Comparison of ENCODE assay signal across 25 cellular contexts in the genomic region with DNA sequence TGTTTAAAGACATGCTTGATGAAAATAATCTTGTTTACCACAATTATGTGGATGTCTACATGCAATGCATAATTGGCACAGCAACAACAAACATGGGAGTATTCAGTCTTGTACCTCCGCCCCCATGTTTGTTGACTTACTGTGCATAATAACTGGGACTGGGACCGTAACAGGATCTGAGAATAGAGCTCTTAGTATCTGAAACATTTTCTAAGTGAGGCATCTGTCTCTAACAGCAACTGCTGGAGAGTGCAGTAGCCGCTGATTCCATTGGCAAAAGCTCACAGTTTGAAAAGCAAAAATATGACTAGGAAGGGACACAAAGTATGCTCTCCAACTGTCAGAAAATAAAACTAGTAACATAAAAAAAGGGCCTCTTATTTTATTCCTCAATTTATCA.
A peak's percentile ranks its signal among the peaks of the same experiment; 100 is the strongest.
DNase-seq lines count a peak whose midpoint lies in the region; ATAC-seq, FAIRE-seq and TF ChIP-seq lines count a peak whose summit lies in the region.
"Had no signal": no experiment of that assay in that cellular context is flagged by ENCODE, and none has a peak within 500 bp of the region (broad histone marks: within the 10 kb centered on the region; RNA-seq: fewer than 3 reads in every experiment).

No MANE protein-coding gene starts in this region.

- DNase-seq in NCI-H748 (lab: John Stamatoyannopoulos, UW; ENCODE audit: unreplicated experiment) = peak; percentile 66
- DNase-seq in NCI-H748 treated with DMSO at 0.1 percent for 48 hours (lab: John Stamatoyannopoulos, UW) = no peak
- peak; percentile 48 for DNase-seq in medulla oblongata (ENCODE audit: extremely low spot score)
- no peak for DNase-seq in esophagus squamous epithelium (lab: John Stamatoyannopoulos, UW)
- DNase-seq in pancreas = no peak
- DNase-seq: Calu3; CD8-positive, alpha-beta T cell; DMS53; GM23248; MV-4-11; NCI-H146; NCI-H2171 treated with DMSO at 0.1 percent for 48 hours; NCI-H446; NCI-H526 treated with DMSO at 0.1 percent for 48 hours; PC-9 had no signal

- no peak for TF ChIP-seq POLR2A in esophagus squamous epithelium (IDR thresholded peaks at IDR 0.05)

- H3K36me3 ChIP-seq in esophagus squamous epithelium (peaks cover 0 to 37% (median 0%) of the 10 kb centered on the region in 3 donors), pancreas (peaks cover 0 to 30% (median 0%) of the 10 kb centered on the region in 3 donors)
- H3K36me3 ChIP-seq: BLaER1 had no signal

- no peaks in the 10 kb centered on the region for H3K27me3 ChIP-seq in esophagus squamous epithelium
- H3K27me3 ChIP-seq in pancreas = no peaks in the 10 kb centered on the region
- H3K27me3 ChIP-seq: BLaER1, SJSA1 had no signal

- WGBS in esophagus squamous epithelium, 2 donors = 78 to 95% methylated on average over 3 of the region's 3 CpGs
- WGBS in pancreas, 2 donors = 96% methylated on average over 3 of the region's 3 CpGs

- intact Hi-C loops in esophagus squamous epithelium (cut with DNase I) (no loop called here), pancreas (cut with DNase I) (no loop called here)

- H3K4me1 ChIP-seq in esophagus squamous epithelium (peaks cover 0 to 4% (median 0%) of the 10 kb centered on the region in 3 donors), pancreas (no peaks in the 10 kb centered on the region)
- H3K4me1 ChIP-seq: A549, BLaER1, SJSA1 had no signal

- H3K4me3 ChIP-seq in esophagus squamous epithelium = no peak overlapping the region
- H3K4me3 ChIP-seq in pancreas = no peak overlapping the region
- H3K4me3 ChIP-seq: A549, BLaER1, GM23248, HAP-1, PC-9, SJSA1 had no signal

- ATAC-seq in HG03159 (IDR thresholded peaks at IDR 0.05; ENCODE audit: unreplicated experiment) (no peak), pancreas (no peak)
- ATAC-seq: A549; CD8-positive, alpha-beta T cell had no signal

- H3K27ac ChIP-seq in angular gyrus (ENCODE audit: low read depth, low read length) = peak overlapping the region; percentile 76
- H3K27ac ChIP-seq in esophagus squamous epithelium = no peak overlapping the region
- H3K27ac ChIP-seq in pancreas = no peak overlapping the region
- H3K27ac ChIP-seq: A549, BLaER1, GM23248, HL-60, KMS-11, PC-9, RWPE1, SJSA1 had no signal

- TF ChIP-seq CTCF in esophagus squamous epithelium (IDR thresholded peaks at IDR 0.05) = no peak
- no peak for TF ChIP-seq CTCF in pancreas (IDR thresholded peaks at IDR 0.05)

- H3K9me3 ChIP-seq in esophagus squamous epithelium (no peaks in the 10 kb centered on the region), pancreas (no peaks in the 10 kb centered on the region)
- H3K9me3 ChIP-seq: A549, BLaER1, HAP-1, SJSA1 had no signal

- no peak for FAIRE-seq in pancreas (lab: Jason Lieb, UNC)
- FAIRE-seq: A549, GM12891 had no signal

Comparison
In these comparisons a context has a peak if more than half of its experiments do, and no peak if none do; other contexts are left out.
1. DNase-seq: peak in NCI-H748 (single experiment) and medulla oblongata (single experiment); none in NCI-H748 treated with DMSO at 0.1 percent for 48 hours (single experiment), esophagus squamous epithelium (single experiment) and pancreas (0 of 6).